Comparison of ENCODE assay signal across 17 cellular contexts in the genomic region with DNA sequence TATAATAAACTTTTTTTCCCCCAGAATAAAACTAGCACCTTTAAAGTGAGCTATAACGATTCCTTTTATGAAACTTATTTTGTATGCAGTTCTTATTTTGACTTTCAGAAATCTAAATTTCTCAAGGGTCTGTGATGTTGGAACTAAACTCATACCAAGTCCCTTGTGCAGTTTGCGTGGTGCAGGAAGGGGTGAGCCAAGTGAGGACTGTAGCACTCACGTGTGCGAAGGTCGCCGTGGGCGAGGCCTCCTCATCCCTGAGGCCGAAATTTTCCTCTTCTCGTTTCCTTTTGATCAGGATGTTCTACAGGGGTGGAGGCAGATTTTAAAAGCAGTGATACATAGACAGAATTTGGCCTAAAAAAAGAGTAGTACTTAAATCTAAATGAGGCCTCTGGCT.
A peak's percentile ranks its signal among the peaks of the same experiment; 100 is the strongest.
DNase-seq lines count a peak whose midpoint lies in the region; TF ChIP-seq lines count a peak whose summit lies in the region.
"Had no signal": no experiment of that assay in that cellular context is flagged by ENCODE, and none has a peak within 500 bp of the region (broad histone marks: within the 10 kb centered on the region; RNA-seq: fewer than 3 reads in every experiment).

No MANE protein-coding gene starts in this region.

- peak overlapping the region in 3 of 5 experiments; percentile 40 to 72 (median 56) for H3K27ac Mint-ChIP-seq in brain
- H3K27ac Mint-ChIP-seq in stimulated activated naive CD8-positive, alpha-beta T cell treated with anti-CD3 and anti-CD28 coated beads, Interleukin-15, Interleukin-2, amounts not matched to agents 100 ng/mL and 50 ng/mL, for 24 hours, result peak overlapping the region; percentile 67

- peaks cover 3% of the 10 kb centered on the region for H3K27me3 Mint-ChIP-seq in brain
- H3K27me3 Mint-ChIP-seq in stimulated activated naive CD8-positive, alpha-beta T cell treated with anti-CD3 and anti-CD28 coated beads, Interleukin-15, Interleukin-2, amounts not matched to agents 100 ng/mL and 50 ng/mL, for 24 hours, result no peaks in the 10 kb centered on the region

- peak; percentile 55 for DNase-seq in activated CD4-positive, alpha-beta T cell treated with anti-CD3 and anti-CD28 coated beads for 48 hours
- DNase-seq in activated CD4-positive, alpha-beta T cell treated with anti-CD3 and anti-CD28 coated beads for 4 hours, result no peak
- peak; percentile 3 for DNase-seq in stimulated activated naive CD4-positive, alpha-beta T cell treated with Interleukin-2 at 50 U/mL for 16 hours (lab: John Stamatoyannopoulos, UW)
- DNase-seq in stimulated activated naive CD4-positive, alpha-beta T cell (lab: John Stamatoyannopoulos, UW), result no peak
- DNase-seq in GF-D8 (lab: John Stamatoyannopoulos, UW) (no peak), nucleus accumbens (lab: John Stamatoyannopoulos, UW) (no peak)
- DNase-seq: Calu3, DMS79 treated with DMSO at 0.1 percent for 48 hours, GDM1, HCEC 1CT, NCI-H1930, NCI-H2171, NCI-H446 treated with DMSO at 0.1 percent for 48 hours, NCI-H774, Peyer's patch had no signal

- peaks cover 4% of the 10 kb centered on the region for H3K36me3 Mint-ChIP-seq in brain
- peaks cover 9% of the 10 kb centered on the region for H3K36me3 Mint-ChIP-seq in stimulated activated naive CD8-positive, alpha-beta T cell treated with anti-CD3 and anti-CD28 coated beads, Interleukin-15, Interleukin-2, amounts not matched to agents 100 ng/mL and 50 ng/mL, for 24 hours (ENCODE audit: low read depth)

- H3K9me3 Mint-ChIP-seq in brain, result peaks cover 0 to 7% (median 4%) of the 10 kb centered on the region in 5 experiments
- H3K9me3 Mint-ChIP-seq in stimulated activated naive CD8-positive, alpha-beta T cell treated with anti-CD3 and anti-CD28 coated beads, Interleukin-15, Interleukin-2, amounts not matched to agents 100 ng/mL and 50 ng/mL, for 24 hours, result no peaks in the 10 kb centered on the region

- H3K4me1 Mint-ChIP-seq in brain, result peaks cover 59% of the 10 kb centered on the region
- H3K4me1 Mint-ChIP-seq in stimulated activated naive CD8-positive, alpha-beta T cell treated with anti-CD3 and anti-CD28 coated beads, Interleukin-15, Interleukin-2, amounts not matched to agents 100 ng/mL and 50 ng/mL, for 24 hours (ENCODE audit: low read depth), result peaks cover 65% of the 10 kb centered on the region

- H3K4me3 Mint-ChIP-seq in brain, result no peak overlapping the region
- no peak overlapping the region for H3K4me3 Mint-ChIP-seq in stimulated activated naive CD8-positive, alpha-beta T cell treated with anti-CD3 and anti-CD28 coated beads, Interleukin-15, Interleukin-2, amounts not matched to agents 100 ng/mL and 50 ng/mL, for 24 hours

- no peak for TF ChIP-seq CTCF in brain (conservative IDR thresholded peaks at IDR 0.05)

Comparison
In these comparisons a context has a peak if more than half of its experiments do, and no peak if none do; other contexts are left out.
1. DNase-seq: peak in activated CD4-positive, alpha-beta T cell treated with anti-CD3 and anti-CD28 coated beads for 48 hours (single experiment) and stimulated activated naive CD4-positive, alpha-beta T cell treated with Interleukin-2 at 50 U/mL for 16 hours (single experiment); none in activated CD4-positive, alpha-beta T cell treated with anti-CD3 and anti-CD28 coated beads for 4 hours (0 of 2), stimulated activated naive CD4-positive, alpha-beta T cell (0 of 6), GF-D8 (single experiment) and nucleus accumbens (0 of 56).